ENCODE assay signal across 17 cellular contexts in the genomic region with DNA sequence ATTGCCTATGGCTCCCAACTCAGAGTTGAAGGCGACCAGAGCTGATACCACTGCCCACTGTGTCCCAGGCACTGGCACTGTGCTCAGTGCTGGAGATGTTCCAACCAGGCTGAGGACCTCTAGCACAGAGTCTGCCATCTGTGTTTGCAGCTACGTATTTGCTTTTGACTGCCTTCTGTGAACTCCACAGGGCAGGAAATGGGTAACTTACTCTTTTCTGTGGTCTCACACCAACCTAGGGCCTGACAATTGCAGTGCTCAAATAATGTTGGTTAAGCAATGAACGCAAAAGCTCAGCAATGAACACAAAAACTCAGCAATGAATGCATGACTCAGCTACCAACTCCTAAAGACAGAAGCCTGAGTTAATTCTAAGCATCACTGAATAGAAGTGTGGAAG.
A peak's percentile ranks its signal among the peaks of the same experiment; 100 is the strongest.
DNase-seq lines count a peak whose midpoint lies in the region; ATAC-seq and TF ChIP-seq lines count a peak whose summit lies in the region.
"Had no signal": no experiment of that assay in that cellular context is flagged by ENCODE, and none has a peak within 500 bp of the region (broad histone marks: within the 10 kb centered on the region; RNA-seq: fewer than 3 reads in every experiment).

No MANE protein-coding gene starts in this region.

- no peak overlapping the region for H3K4me2 ChIP-seq in PC-3 (ENCODE audit: low read length)
- H3K4me2 ChIP-seq in skeletal muscle satellite cell (ENCODE audit: low read length) = no peak overlapping the region

- H3K27ac Mint-ChIP-seq in effector memory CD8-positive, alpha-beta T cell = peak overlapping the region in 1 of 2 donors; percentile 86
- no peak overlapping the region for H3K27ac Mint-ChIP-seq in stimulated activated naive CD8-positive, alpha-beta T cell treated with anti-CD3 and anti-CD28 coated beads, Interleukin-15, amount 100 ng/mL, for 72 hours
- H3K27ac Mint-ChIP-seq: activated naive CD8-positive, alpha-beta T cell treated with anti-CD3 and anti-CD28 coated beads, Interleukin-2, amount 10 ng/mL, durations not matched to agents 7 days and 5 days; CD4-positive, alpha-beta memory T cell; naive thymus-derived CD4-positive, alpha-beta T cell had no signal

- no peaks in the 10 kb centered on the region for H3K36me3 Mint-ChIP-seq in effector memory CD8-positive, alpha-beta T cell (ENCODE audit: insufficient read depth)
- H3K36me3 Mint-ChIP-seq: activated naive CD8-positive, alpha-beta T cell treated with anti-CD3 and anti-CD28 coated beads, Interleukin-2, amount 10 ng/mL, durations not matched to agents 7 days and 5 days; CD4-positive, alpha-beta memory T cell; naive thymus-derived CD4-positive, alpha-beta T cell had no signal

- H3K27ac ChIP-seq in PC-3 (ENCODE audit: low read length) (no peak overlapping the region), transverse colon (no peak overlapping the region)
- H3K27ac ChIP-seq: colonic mucosa, left lung had no signal

- no peak overlapping the region for H2AFZ ChIP-seq in PC-3 (ENCODE audit: low read length)

- H3K36me3 ChIP-seq in PC-3 (ENCODE audit: low read depth, low read length) (no peaks in the 10 kb centered on the region), skeletal muscle satellite cell (ENCODE audit: insufficient read depth, low read length) (no peaks in the 10 kb centered on the region), transverse colon (no peaks in the 10 kb centered on the region)
- H3K36me3 ChIP-seq: colonic mucosa, left lung had no signal

- no peaks in the 10 kb centered on the region for H4K20me1 ChIP-seq in PC-3 (ENCODE audit: low read length)

- H3K4me3 Mint-ChIP-seq in effector memory CD8-positive, alpha-beta T cell = peak overlapping the region in 1 of 2 donors; percentile 15
- H3K4me3 Mint-ChIP-seq in stimulated activated naive CD8-positive, alpha-beta T cell treated with anti-CD3 and anti-CD28 coated beads, Interleukin-15, amount 100 ng/mL, for 72 hours = no peak overlapping the region
- H3K4me3 Mint-ChIP-seq: activated naive CD8-positive, alpha-beta T cell treated with anti-CD3 and anti-CD28 coated beads, Interleukin-2, amount 10 ng/mL, durations not matched to agents 7 days and 5 days; CD4-positive, alpha-beta memory T cell; naive thymus-derived CD4-positive, alpha-beta T cell had no signal

- peaks cover 25% of the 10 kb centered on the region for H3K4me1 ChIP-seq in PC-3 (ENCODE audit: insufficient read depth, low read length)
- H3K4me1 ChIP-seq in skeletal muscle satellite cell (ENCODE audit: control insufficient read depth, insufficient read depth, low read length) = peaks cover 32% of the 10 kb centered on the region
- H3K4me1 ChIP-seq in transverse colon = peaks cover 0 to 3% (median 0%) of the 10 kb centered on the region in 4 donors
- H3K4me1 ChIP-seq: colonic mucosa had no signal

- H3K4me3 ChIP-seq in PC-3 (ENCODE audit: low read length) = no peak overlapping the region
- no peak overlapping the region for H3K4me3 ChIP-seq in skeletal muscle satellite cell (ENCODE audit: low read length)
- H3K4me3 ChIP-seq in transverse colon = no peak overlapping the region
- H3K4me3 ChIP-seq: colonic mucosa, left lung had no signal

- H3K27me3 ChIP-seq in PC-3 (ENCODE audit: low read length) (0 out of 2 replicates have a peak, but pooled peaks cover 5% of the 10 kb centered on the region), skeletal muscle satellite cell (ENCODE audit: control insufficient read depth, insufficient read depth, low read length) (no peaks in the 10 kb centered on the region), transverse colon (no peaks in the 10 kb centered on the region)
- H3K27me3 ChIP-seq: colonic mucosa, left lung had no signal

- H3K9me3 Mint-ChIP-seq in effector memory CD8-positive, alpha-beta T cell = no peaks in the 10 kb centered on the region
- peaks cover 0 to 7% of the 10 kb centered on the region in 2 donors for H3K9me3 Mint-ChIP-seq in stimulated activated naive CD8-positive, alpha-beta T cell treated with anti-CD3 and anti-CD28 coated beads, Interleukin-15, amount 100 ng/mL, for 72 hours

- TF ChIP-seq CTCF in PC-3 (conservative IDR thresholded peaks at IDR 0.05; ENCODE audit: low read depth, low read length) = no peak
- TF ChIP-seq CTCF in transverse colon (IDR thresholded peaks at IDR 0.05) = no peak

- DNase-seq in NCI-H1694 (lab: John Stamatoyannopoulos, UW) (peak; percentile 4), NCI-H1694 treated with DMSO at 0.1 percent for 48 hours (lab: John Stamatoyannopoulos, UW) (no peak), PC-3 (peak; percentile 34), NCI-H345 (lab: John Stamatoyannopoulos, UW) (no peak), transverse colon (no peak)
- DNase-seq in effector memory CD8-positive, alpha-beta T cell = peak in 1 of 3 experiments; percentile 11
- DNase-seq in stimulated activated naive CD8-positive, alpha-beta T cell treated with anti-CD3 and anti-CD28 coated beads, Interleukin-15, amount 100 ng/mL, for 72 hours = no peak
- DNase-seq: activated CD4-positive, alpha-beta T cell treated with anti-CD3 and anti-CD28 coated beads for 1 hour; activated naive CD8-positive, alpha-beta T cell treated with anti-CD3 and anti-CD28 coated beads, Interleukin-2, amount 10 ng/mL, durations not matched to agents 7 days and 5 days; CD4-positive, alpha-beta memory T cell; colonic mucosa; left lung; naive thymus-derived CD4-positive, alpha-beta T cell; stimulated activated CD4-positive, alpha-beta T cell treated with anti-CD3 and anti-CD28 coated beads, Interleukin-2, amount 100 ng/mL, for 24 hours; stimulated activated CD8-positive, alpha-beta memory T cell treated with anti-CD3 and anti-CD28 coated beads, Interleukin-4, amount 100 ng/mL, for 48 hours had no signal

- no peaks in the 10 kb centered on the region for H3K9me3 ChIP-seq in PC-3 (ENCODE audit: low read length)
- no peaks in the 10 kb centered on the region for H3K9me3 ChIP-seq in skeletal muscle satellite cell (replicated peaks; ENCODE audit: low read length)
- no peaks in the 10 kb centered on the region for H3K9me3 ChIP-seq in transverse colon
- H3K9me3 ChIP-seq: colonic mucosa, left lung had no signal

- no peak for TF ChIP-seq POLR2A in transverse colon (IDR thresholded peaks at IDR 0.05)

- 66 to 100% methylated on average over 1 to 3 of the region's 3 CpGs for WGBS in transverse colon (ENCODE audit: low coverage in 1 of 2), 2 donors

- CTCF ChIA-PET in PC-3 (lab: Charles Lee) = interaction anchor here (1.1 kb wide), 1 partner anchor 515 kb away, joined by 3 read pairs; no protein-coding TSS in a partner anchor

- peaks cover 5% of the 10 kb centered on the region for H3F3A ChIP-seq in PC-3 (ENCODE audit: low read length, unreplicated experiment)

- ATAC-seq in PC-3 = no peak
- peak; percentile 83 for ATAC-seq in effector memory CD8-positive, alpha-beta T cell (replicated peaks)
- ATAC-seq in stimulated activated naive CD8-positive, alpha-beta T cell treated with anti-CD3 and anti-CD28 coated beads, Interleukin-15, amount 100 ng/mL, for 72 hours = no peak
- ATAC-seq: left lung; naive thymus-derived CD4-positive, alpha-beta T cell; Right ventricle myocardium inferior had no signal

- peaks cover 0 to 18% of the 10 kb centered on the region in 2 donors for H3K27me3 Mint-ChIP-seq in effector memory CD8-positive, alpha-beta T cell
- peaks cover 8% of the 10 kb centered on the region for H3K27me3 Mint-ChIP-seq in stimulated activated naive CD8-positive, alpha-beta T cell treated with anti-CD3 and anti-CD28 coated beads, Interleukin-15, amount 100 ng/mL, for 72 hours
- H3K27me3 Mint-ChIP-seq: activated naive CD8-positive, alpha-beta T cell treated with anti-CD3 and anti-CD28 coated beads, Interleukin-2, amount 10 ng/mL, durations not matched to agents 7 days and 5 days; CD4-positive, alpha-beta memory T cell had no signal

- intact Hi-C loops in PC-3 (cut with micrococcal nuclease) (loop anchor here (2.0 kb wide), 1 partner anchor 201 kb away; no protein-coding TSS in a partner anchor), transverse colon (cut with DNase I; ENCODE audit: low total_unique reads) (no loop called here)

- TF ChIP-seq EP300 in transverse colon (IDR thresholded peaks at IDR 0.05; ENCODE audit: low read depth) = no peak

- H3K79me2 ChIP-seq in PC-3 (ENCODE audit: low read length) = no peaks in the 10 kb centered on the region

- POLR2A ChIA-PET in PC-3 (lab: Charles Lee; ENCODE audit: unreplicated experiment) = no interaction called here

- BruUV-seq in PC-3 (replicated peaks; lab: Mats Ljungman, UMichigan) = no TSS peak

- in situ Hi-C loops in transverse colon (cut with MboI; ENCODE audit: low pct_ligation_motif_present in 1 of 4, low pct_unique_long_range_greater_than_20kb in 1 of 4, low sequenced_read_pairs in 3 of 4) = no loop called here

- H3K9ac ChIP-seq in PC-3 (ENCODE audit: low read length) (no peak overlapping the region), skeletal muscle satellite cell (ENCODE audit: low read depth, low read length) (peak overlapping the region; percentile 13)

- peaks cover 7 to 8% of the 10 kb centered on the region in 2 donors for H3K4me1 Mint-ChIP-seq in effector memory CD8-positive, alpha-beta T cell (ENCODE audit: low read depth in 2 of 2)
- no peaks in the 10 kb centered on the region for H3K4me1 Mint-ChIP-seq in stimulated activated naive CD8-positive, alpha-beta T cell treated with anti-CD3 and anti-CD28 coated beads, Interleukin-15, amount 100 ng/mL, for 72 hours
- H3K4me1 Mint-ChIP-seq: activated naive CD8-positive, alpha-beta T cell treated with anti-CD3 and anti-CD28 coated beads, Interleukin-2, amount 10 ng/mL, durations not matched to agents 7 days and 5 days; CD4-positive, alpha-beta memory T cell; naive thymus-derived CD4-positive, alpha-beta T cell had no signal

- no peaks in the 10 kb centered on the region for H3K9me2 ChIP-seq in PC-3 (replicated peaks; ENCODE audit: low read length)

Comparison
In these comparisons a context has a peak if more than half of its experiments do, and no peak if none do; other contexts are left out.
1. DNase-seq: peak in NCI-H1694 (single experiment) and PC-3 (single experiment); none in NCI-H1694 treated with DMSO at 0.1 percent for 48 hours (single experiment), NCI-H345 (single experiment), transverse colon (single experiment) and stimulated activated naive CD8-positive, alpha-beta T cell treated with anti-CD3 and anti-CD28 coated beads, Interleukin-15, amount 100 ng/mL, for 72 hours (0 of 2).